Comparison of ENCODE assay signal across 8 cellular contexts in genomic region chr22:23893957-23894709, GRCh38. TPM values are rescaled to one million over a fixed set of nuclear protein-coding genes. Genes with fewer than 3 reads are reported as not detected.
DNase-seq lines count a peak whose midpoint lies in the region; ATAC-seq, FAIRE-seq and TF ChIP-seq lines count a peak whose summit lies in the region.

MIF (plus strand) TSS chr22:23894383; CDS start chr22:23894475, 92 bp downstream.

- peak within 1 kb of the TSS; percentile 93 to 98 (median 96) for H3K4me3 Mint-ChIP-seq in CD4-positive, CD25-positive, alpha-beta regulatory T cell

- H3K36me3 Mint-ChIP-seq in CD4-positive, CD25-positive, alpha-beta regulatory T cell = peaks cover 5% of the 10 kb centered on the region

- peak; percentile 48 for TF ChIP-seq RAD21 in HepG2 (CRISPR knock-in tag; IDR thresholded peaks at IDR 0.05)

- BruUV-seq in HepG2 (replicated peaks; lab: Mats Ljungman, UMichigan) = no TSS peak

- peak within 1 kb of the TSS; percentile 99 for H3K4me2 ChIP-seq in HepG2 (ENCODE audit: low read depth, low read length)

- peaks cover 6% of the 10 kb centered on the region for H3K36me3 ChIP-seq in CD4-positive, CD25-positive, alpha-beta regulatory T cell (ENCODE audit: control insufficient read depth, insufficient read depth, low read length)
- peaks cover 5 to 17% of the 10 kb centered on the region in 2 experiments; a peak in 4 of 5 replicates for H3K36me3 ChIP-seq in HepG2 (replicated peaks in 1 of 2; ENCODE audit: control insufficient read depth in 1 of 2, insufficient read depth in 2 of 2, low read length in 2 of 2)

- intact Hi-C loops in HepG2 (cut with micrococcal nuclease; ENCODE audit: unreplicated experiment) = loop anchor here (2.0 kb wide), 1 partner anchor 27 kb away; no protein-coding TSS in a partner anchor

- peak; percentile 89 to 98 for TF ChIP-seq POLR2A in HepG2 (IDR thresholded peaks at IDR 0.05; ENCODE audit: insufficient read depth in 1 of 2, low read depth in 2 of 2, low read length in 2 of 2)

- H3K9me3 ChIP-seq in CD4-positive, CD25-positive, alpha-beta regulatory T cell (ENCODE audit: control insufficient read depth in 2 of 2, low read length in 2 of 2) = no peaks in the 10 kb centered on the region
- no peaks in the 10 kb centered on the region for H3K9me3 ChIP-seq in HepG2 (ENCODE audit: low read length)

- peak; percentile 79 for FAIRE-seq in HepG2 (lab: Jason Lieb, UNC)

- peaks cover 24% of the 10 kb centered on the region for H3K4me1 ChIP-seq in CD4-positive, CD25-positive, alpha-beta regulatory T cell (ENCODE audit: control insufficient read depth, insufficient read depth, low read length, poor library complexity, severe bottlenecking)
- H3K4me1 ChIP-seq in HepG2 (ENCODE audit: insufficient read depth, low read length) = peaks cover 54% of the 10 kb centered on the region

- peak; percentile 92 to 96 (median 96) for DNase-seq in CD4-positive, CD25-positive, alpha-beta regulatory T cell
- DNase-seq in NCI-H774 (lab: John Stamatoyannopoulos, UW) = peak; percentile 90
- DNase-seq in activated CD4-positive, alpha-beta T cell treated with anti-CD3 and anti-CD28 coated beads, Interleukin-2, amount 50 U/mL, for 4 hours = peak; percentile 92 to 93
- peak; percentile 95 for DNase-seq in dermis blood vessel endothelial cell
- DNase-seq in HepG2 (ENCODE audit: low spot score) = peak; percentile 89
- peak; percentile 96 for DNase-seq in stimulated activated CD4-positive, alpha-beta T cell treated with anti-CD3 and anti-CD28 coated beads, Interleukin-4, amount 100 ng/mL, for 1 hour

- 1% methylated on average over 12 of the region's 71 CpGs for WGBS in HepG2 (ENCODE audit: low lambda C conversion rate)

- H3K27me3 ChIP-seq in CD4-positive, CD25-positive, alpha-beta regulatory T cell (ENCODE audit: control insufficient read depth, insufficient read depth, low read length) = no peaks in the 10 kb centered on the region
- H3K27me3 ChIP-seq in HepG2 (ENCODE audit: control insufficient read depth in 1 of 2, insufficient read depth in 2 of 2, low read length in 2 of 2) = no peaks in the 10 kb centered on the region; a peak in 1 of 5 replicates

- peak within 1 kb of the TSS; percentile 94 to 98 (median 96) for H3K27ac Mint-ChIP-seq in CD4-positive, CD25-positive, alpha-beta regulatory T cell

- peaks cover 16% of the 10 kb centered on the region for H3K79me2 ChIP-seq in HepG2 (ENCODE audit: insufficient read depth, low read length)

- H3K9ac ChIP-seq in HepG2 (ENCODE audit: insufficient read depth, low read depth, low read length) = peak within 1 kb of the TSS; percentile 87

- H3K27me3 Mint-ChIP-seq in CD4-positive, CD25-positive, alpha-beta regulatory T cell = peaks cover 4% of the 10 kb centered on the region

- peak within 1 kb of the TSS; percentile 74 for H3K4me3 ChIP-seq in CD4-positive, CD25-positive, alpha-beta regulatory T cell (ENCODE audit: low read depth, low read length)
- peak within 1 kb of the TSS; percentile 78 to 86 (median 85) for H3K4me3 ChIP-seq in HepG2 (replicated peaks in 1 of 3; ENCODE audit: insufficient read depth in 1 of 3, low read depth in 2 of 3, low read length in 3 of 3)

- TF ChIP-seq EP300 in HepG2 (IDR thresholded peaks at IDR 0.05; ENCODE audit: low read depth in 2 of 2, low read length in 2 of 2) (peak in 1 of 2 experiments; percentile 35; a peak in 1 of 4 replicates), HepG2 (CRISPR knock-in tag; IDR thresholded peaks at IDR 0.05; ENCODE audit: borderline replicate concordance) (no peak)

- peak; percentile 85 to 86 for ATAC-seq in CD4-positive, CD25-positive, alpha-beta regulatory T cell (ENCODE audit: low read depth in 2 of 2)
- ATAC-seq in GM19395 (IDR thresholded peaks at IDR 0.05; ENCODE audit: unreplicated experiment) = peak; percentile 82
- ATAC-seq in HG03558 (IDR thresholded peaks at IDR 0.05; ENCODE audit: extremely low read depth, unreplicated experiment) = peak; percentile 57
- peak; percentile 82 for ATAC-seq in HepG2

- H2AFZ ChIP-seq in HepG2 (ENCODE audit: low read length) = no peak within 1 kb of the TSS

- H4K20me1 ChIP-seq in HepG2 (ENCODE audit: insufficient read depth, low read length) = peaks cover 14% of the 10 kb centered on the region; the same call in 1 of the 2 replicates

- POLR2A ChIA-PET in HepG2 (lab: Yijun Ruan, JAX) = interaction anchor here (0.6 to 2.6 kb wide), 22 partner anchors 9 to 661 kb away, joined by 3 to 84 read pairs (median 4); partner anchors contain the start of genes CHCHD10, GUCD1, SLC2A11 and SUSD2

- TF ChIP-seq CTCF in HepG2 (CRISPR knock-in tag; IDR thresholded peaks at IDR 0.05) = peak; percentile 92

- in situ Hi-C loops in HepG2 (cut with HindIII; ENCODE audit: extremely low pct_ligation_motif_present, low pct_unique_long_range_greater_than_20kb) = no loop called here

- peaks cover 0 to 2% (median 0%) of the 10 kb centered on the region in 7 donors for H3K9me3 Mint-ChIP-seq in CD4-positive, CD25-positive, alpha-beta regulatory T cell

- peaks cover 0 to 37% (median 13%) of the 10 kb centered on the region in 4 donors for H3K4me1 Mint-ChIP-seq in CD4-positive, CD25-positive, alpha-beta regulatory T cell

- H3K27ac ChIP-seq in CD4-positive, CD25-positive, alpha-beta regulatory T cell (ENCODE audit: insufficient read depth, low read length, poor library complexity, severe bottlenecking) = peak within 1 kb of the TSS; percentile 90
- H3K27ac ChIP-seq in HepG2 (ENCODE audit: extremely low read length, insufficient read depth, low read length) = peak within 1 kb of the TSS; percentile 96

- CTCF ChIA-PET in HepG2 (lab: Yijun Ruan, JAX; ENCODE audit: low intra/inter-chr PET ratio, low total read pairs) = interaction anchor here (1.4 kb wide), 1 partner anchor 32 kb away, joined by 7 read pairs; no protein-coding TSS in a partner anchor

TF ChIP-seq in HepG2, 621 proteins besides CTCF, POLR2A, EP300 and RAD21 (continues in another document):
- TF ChIP-seq NBN (conservative IDR thresholded peaks at IDR 0.05) (no peak), ZNF800 (CRISPR knock-in tag; IDR thresholded peaks at IDR 0.05) (peak; percentile 33; the same call in 1 of the 2 replicates), SRF (IDR thresholded peaks at IDR 0.05; ENCODE audit: low read depth, low read length) (0 out of 2 replicates have a peak, but pooled peaks have one; percentile 3), HES4 (CRISPR knock-in tag; IDR thresholded peaks at IDR 0.05; ENCODE audit: borderline replicate concordance) (peak; percentile 61; the same call in 1 of the 2 replicates), ARNT (IDR thresholded peaks at IDR 0.05) (no peak)

RNA-seq across cellular contexts. Expression of gene MIF, which starts in this region (rescaled TPM):
- total RNA-seq in CD4-positive, CD25-positive, alpha-beta regulatory T cell = 202 TPM
- polyA plus RNA-seq in CD4-positive, CD25-positive, alpha-beta regulatory T cell = 1,000 to 10,000 TPM; 1,100 to 1,384 (median 1,231) TPM
- total RNA-seq in dermis blood vessel endothelial cell (153 and 274 TPM in 2 replicates), HepG2 (2016; rRNA removed; fragmentation: Illumina TruSeq; extraction: Trizol) (537 and 634 TPM in 2 replicates)
- 570 and 829 TPM in 2 replicates for total RNA-seq in HepG2 (2016; cell fraction: cytosol; rRNA removed; fragmentation: Illumina TruSeq; extraction: Trizol; ENCODE audit: low read depth)
- total RNA-seq in HepG2 (2016; cell fraction: insoluble cytoplasmic fraction; rRNA removed; fragmentation: Illumina TruSeq; extraction: Trizol) = 593 and 629 TPM in 2 replicates
- total RNA-seq in HepG2 (2016; cell fraction: membrane; rRNA removed; fragmentation: Illumina TruSeq; extraction: Trizol) = 414 and 621 TPM in 2 replicates
- 204 and 221 TPM in 2 replicates for total RNA-seq in HepG2 (2016; cell fraction: nucleus; rRNA removed; fragmentation: Illumina TruSeq; extraction: Trizol)
- 675 and 735 TPM in 2 replicates for polyA plus RNA-seq in HepG2 (2011; rRNA removed)
- polyA plus RNA-seq in HepG2 (2011; cell fraction: cytosol; rRNA removed) = 339 and 935 TPM in 2 replicates
- polyA plus RNA-seq in HepG2 (2011; cell fraction: nucleus; rRNA removed) = 393 and 522 TPM in 2 replicates
- polyA plus RNA-seq in HepG2 (2012) = 517 and 606 TPM in 2 replicates
- 534 and 721 TPM in 2 replicates for polyA plus RNA-seq in HepG2 (2016; cell fraction: cytosol; fragmentation: Illumina TruSeq; extraction: Trizol; ENCODE audit: low read depth)
- polyA plus RNA-seq in HepG2 (2016; cell fraction: insoluble cytoplasmic fraction; fragmentation: Illumina TruSeq; extraction: Trizol; ENCODE audit: low read depth) = 399 and 403 TPM in 2 replicates
- 347 and 448 TPM in 2 replicates for polyA plus RNA-seq in HepG2 (2016; cell fraction: membrane; fragmentation: Illumina TruSeq; extraction: Trizol; ENCODE audit: low read depth)
- 271 and 272 TPM in 2 replicates for polyA plus RNA-seq in HepG2 (2016; cell fraction: nucleus; fragmentation: Illumina TruSeq; extraction: Trizol; ENCODE audit: insufficient read depth, low read depth)
- 92.9 and 418 TPM in 2 replicates for polyA minus RNA-seq in HepG2 (2011; rRNA and poly(A)+ RNA removed; ENCODE audit: low replicate concordance)
- polyA minus RNA-seq in HepG2 (2011; cell fraction: cytosol; rRNA and poly(A)+ RNA removed) = 359 and 483 TPM in 2 replicates
- polyA minus RNA-seq in HepG2 (2011; cell fraction: nucleus; rRNA and poly(A)+ RNA removed) = 37.5 and 61.4 TPM in 2 replicates

Comparison
In these comparisons a context has a peak if more than half of its experiments do, and no peak if none do; other contexts are left out.
1. Peak in every context shown above with its lines: DNase-seq, ATAC-seq, H3K4me3 ChIP-seq and H3K27ac ChIP-seq.